Comparison of ENCODE assay signal across 1 cellular context in the genomic region with DNA sequence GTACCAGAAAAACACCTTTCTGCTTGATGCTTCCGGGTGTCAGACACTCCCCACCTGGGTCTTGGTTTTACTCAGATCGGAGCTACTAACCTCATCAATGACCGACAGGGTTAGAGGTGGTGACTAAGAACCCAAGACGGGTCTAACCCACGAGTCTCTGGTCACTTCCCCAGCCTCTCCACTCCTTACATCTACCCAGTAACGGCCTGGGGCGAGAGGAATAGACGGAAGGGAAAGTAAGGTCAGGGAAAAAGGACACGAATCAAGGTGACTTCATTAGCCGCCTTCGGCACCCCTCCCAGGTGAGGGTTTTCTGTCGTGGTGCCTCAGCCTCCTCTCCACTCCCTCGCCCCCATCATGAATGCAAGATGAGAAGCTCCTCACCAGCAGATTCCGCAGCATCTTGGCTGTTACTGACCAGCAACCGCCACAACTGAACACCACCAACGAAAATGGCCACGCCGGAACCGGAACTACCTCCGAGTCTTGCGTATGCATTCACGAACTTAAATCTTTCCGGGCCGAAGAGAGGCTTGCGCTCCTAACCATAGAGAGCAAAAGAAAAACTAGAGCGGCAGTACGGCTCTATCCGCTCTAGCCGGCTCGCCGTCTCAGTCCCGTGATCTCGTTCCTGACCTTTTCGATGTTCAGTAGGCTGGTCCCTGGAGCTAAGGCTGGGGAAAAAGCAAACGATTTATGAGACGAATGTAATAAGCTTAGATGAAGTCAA.
TF ChIP-seq lines count a peak whose summit lies in the region.

A gene with protein sequence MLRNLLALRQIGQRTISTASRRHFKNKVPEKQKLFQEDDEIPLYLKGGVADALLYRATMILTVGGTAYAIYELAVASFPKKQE (minus strand): TSS at position 469 of the 730 bp plus-strand sequence. CDS start 67 bp downstream, at position 402.

TF ChIP-seq in WTC11, 78 proteins besides CTCF, POLR2A, EP300 and RAD21 (continued from another document and continues in another):
- TF ChIP-seq MAX (CRISPR knock-in tag; IDR thresholded peaks at IDR 0.05) (peak; percentile 79), RORB (CRISPR knock-in tag; IDR thresholded peaks at IDR 0.05) (no peak), NR1H2 (CRISPR knock-in tag; IDR thresholded peaks at IDR 0.05) (no peak), ZNF263 (CRISPR knock-in tag; IDR thresholded peaks at IDR 0.05; ENCODE audit: low read depth) (no peak), CREM (CRISPR knock-in tag; IDR thresholded peaks at IDR 0.05) (peak; percentile 43; the same call in 1 of the 2 replicates), ESRRA (CRISPR knock-in tag; IDR thresholded peaks at IDR 0.05; ENCODE audit: borderline replicate concordance) (peak; percentile 49; the same call in 1 of the 2 replicates), GABPB1 (CRISPR knock-in tag; IDR thresholded peaks at IDR 0.05) (peak; percentile 87), ZNF671 (CRISPR knock-in tag; IDR thresholded peaks at IDR 0.05) (no peak), RELA (CRISPR knock-in tag; IDR thresholded peaks at IDR 0.05; ENCODE audit: borderline replicate concordance) (no peak), SOX15 (CRISPR knock-in tag; IDR thresholded peaks at IDR 0.05) (no peak), NR3C1 (CRISPR knock-in tag; conservative IDR thresholded peaks at IDR 0.05; ENCODE audit: low read depth) (no peak), OVOL2 (CRISPR knock-in tag; IDR thresholded peaks at IDR 0.05; ENCODE audit: borderline replicate concordance) (no peak), CREB1 (CRISPR knock-in tag; IDR thresholded peaks at IDR 0.05) (peak; percentile 28; the same call in 1 of the 2 replicates), ZNF219 (CRISPR knock-in tag; IDR thresholded peaks at IDR 0.05; ENCODE audit: borderline replicate concordance) (no peak), ZBTB43 (CRISPR knock-in tag; IDR thresholded peaks at IDR 0.05) (no peak), ZNF232 (CRISPR knock-in tag; IDR thresholded peaks at IDR 0.05) (peak; percentile 73), SP1 (CRISPR knock-in tag; conservative IDR thresholded peaks at IDR 0.05) (peak; percentile 76), USF2 (CRISPR knock-in tag; IDR thresholded peaks at IDR 0.05) (peak; percentile 75), MYBL2 (CRISPR knock-in tag; IDR thresholded peaks at IDR 0.05) (peak; percentile 75; the same call in 1 of the 2 replicates), HMGA2 (CRISPR knock-in tag; IDR thresholded peaks at IDR 0.05) (no peak), ZNF396 (CRISPR knock-in tag; IDR thresholded peaks at IDR 0.05; ENCODE audit: borderline replicate concordance) (no peak), SMAD4 (CRISPR knock-in tag; IDR thresholded peaks at IDR 0.05) (no peak), FOXK1 (CRISPR knock-in tag; IDR thresholded peaks at IDR 0.05) (peak; percentile 80), NFE2L1 (CRISPR knock-in tag; IDR thresholded peaks at IDR 0.05) (0 out of 2 replicates have a peak, but pooled peaks have one; percentile 49), ELF4 (CRISPR knock-in tag; IDR thresholded peaks at IDR 0.05; ENCODE audit: low read depth) (no peak), FOXP1 (CRISPR knock-in tag; IDR thresholded peaks at IDR 0.05; ENCODE audit: borderline replicate concordance) (no peak; the same call in none of the 2 replicates), ZNF138 (CRISPR knock-in tag; conservative IDR thresholded peaks at IDR 0.05) (no peak), ZNF423 (CRISPR knock-in tag; IDR thresholded peaks at IDR 0.05) (no peak), FOXJ3 (CRISPR knock-in tag; IDR thresholded peaks at IDR 0.05; ENCODE audit: borderline replicate concordance) (no peak), ETV6 (CRISPR knock-in tag; IDR thresholded peaks at IDR 0.05) (peak; percentile 77)
- TF ChIP-seq, protein P1, sequence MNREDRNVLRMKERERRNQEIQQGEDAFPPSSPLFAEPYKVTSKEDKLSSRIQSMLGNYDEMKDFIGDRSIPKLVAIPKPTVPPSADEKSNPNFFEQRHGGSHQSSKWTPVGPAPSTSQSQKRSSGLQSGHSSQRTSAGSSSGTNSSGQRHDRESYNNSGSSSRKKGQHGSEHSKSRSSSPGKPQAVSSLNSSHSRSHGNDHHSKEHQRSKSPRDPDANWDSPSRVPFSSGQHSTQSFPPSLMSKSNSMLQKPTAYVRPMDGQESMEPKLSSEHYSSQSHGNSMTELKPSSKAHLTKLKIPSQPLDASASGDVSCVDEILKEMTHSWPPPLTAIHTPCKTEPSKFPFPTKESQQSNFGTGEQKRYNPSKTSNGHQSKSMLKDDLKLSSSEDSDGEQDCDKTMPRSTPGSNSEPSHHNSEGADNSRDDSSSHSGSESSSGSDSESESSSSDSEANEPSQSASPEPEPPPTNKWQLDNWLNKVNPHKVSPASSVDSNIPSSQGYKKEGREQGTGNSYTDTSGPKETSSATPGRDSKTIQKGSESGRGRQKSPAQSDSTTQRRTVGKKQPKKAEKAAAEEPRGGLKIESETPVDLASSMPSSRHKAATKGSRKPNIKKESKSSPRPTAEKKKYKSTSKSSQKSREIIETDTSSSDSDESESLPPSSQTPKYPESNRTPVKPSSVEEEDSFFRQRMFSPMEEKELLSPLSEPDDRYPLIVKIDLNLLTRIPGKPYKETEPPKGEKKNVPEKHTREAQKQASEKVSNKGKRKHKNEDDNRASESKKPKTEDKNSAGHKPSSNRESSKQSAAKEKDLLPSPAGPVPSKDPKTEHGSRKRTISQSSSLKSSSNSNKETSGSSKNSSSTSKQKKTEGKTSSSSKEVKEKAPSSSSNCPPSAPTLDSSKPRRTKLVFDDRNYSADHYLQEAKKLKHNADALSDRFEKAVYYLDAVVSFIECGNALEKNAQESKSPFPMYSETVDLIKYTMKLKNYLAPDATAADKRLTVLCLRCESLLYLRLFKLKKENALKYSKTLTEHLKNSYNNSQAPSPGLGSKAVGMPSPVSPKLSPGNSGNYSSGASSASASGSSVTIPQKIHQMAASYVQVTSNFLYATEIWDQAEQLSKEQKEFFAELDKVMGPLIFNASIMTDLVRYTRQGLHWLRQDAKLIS (CRISPR knock-in tag; IDR thresholded peaks at IDR 0.05; ENCODE audit: borderline replicate concordance), result no peak
- TF ChIP-seq, protein P2, sequence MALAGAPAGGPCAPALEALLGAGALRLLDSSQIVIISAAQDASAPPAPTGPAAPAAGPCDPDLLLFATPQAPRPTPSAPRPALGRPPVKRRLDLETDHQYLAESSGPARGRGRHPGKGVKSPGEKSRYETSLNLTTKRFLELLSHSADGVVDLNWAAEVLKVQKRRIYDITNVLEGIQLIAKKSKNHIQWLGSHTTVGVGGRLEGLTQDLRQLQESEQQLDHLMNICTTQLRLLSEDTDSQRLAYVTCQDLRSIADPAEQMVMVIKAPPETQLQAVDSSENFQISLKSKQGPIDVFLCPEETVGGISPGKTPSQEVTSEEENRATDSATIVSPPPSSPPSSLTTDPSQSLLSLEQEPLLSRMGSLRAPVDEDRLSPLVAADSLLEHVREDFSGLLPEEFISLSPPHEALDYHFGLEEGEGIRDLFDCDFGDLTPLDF (CRISPR knock-in tag; IDR thresholded peaks at IDR 0.05), result no peak
- TF ChIP-seq, protein P3, sequence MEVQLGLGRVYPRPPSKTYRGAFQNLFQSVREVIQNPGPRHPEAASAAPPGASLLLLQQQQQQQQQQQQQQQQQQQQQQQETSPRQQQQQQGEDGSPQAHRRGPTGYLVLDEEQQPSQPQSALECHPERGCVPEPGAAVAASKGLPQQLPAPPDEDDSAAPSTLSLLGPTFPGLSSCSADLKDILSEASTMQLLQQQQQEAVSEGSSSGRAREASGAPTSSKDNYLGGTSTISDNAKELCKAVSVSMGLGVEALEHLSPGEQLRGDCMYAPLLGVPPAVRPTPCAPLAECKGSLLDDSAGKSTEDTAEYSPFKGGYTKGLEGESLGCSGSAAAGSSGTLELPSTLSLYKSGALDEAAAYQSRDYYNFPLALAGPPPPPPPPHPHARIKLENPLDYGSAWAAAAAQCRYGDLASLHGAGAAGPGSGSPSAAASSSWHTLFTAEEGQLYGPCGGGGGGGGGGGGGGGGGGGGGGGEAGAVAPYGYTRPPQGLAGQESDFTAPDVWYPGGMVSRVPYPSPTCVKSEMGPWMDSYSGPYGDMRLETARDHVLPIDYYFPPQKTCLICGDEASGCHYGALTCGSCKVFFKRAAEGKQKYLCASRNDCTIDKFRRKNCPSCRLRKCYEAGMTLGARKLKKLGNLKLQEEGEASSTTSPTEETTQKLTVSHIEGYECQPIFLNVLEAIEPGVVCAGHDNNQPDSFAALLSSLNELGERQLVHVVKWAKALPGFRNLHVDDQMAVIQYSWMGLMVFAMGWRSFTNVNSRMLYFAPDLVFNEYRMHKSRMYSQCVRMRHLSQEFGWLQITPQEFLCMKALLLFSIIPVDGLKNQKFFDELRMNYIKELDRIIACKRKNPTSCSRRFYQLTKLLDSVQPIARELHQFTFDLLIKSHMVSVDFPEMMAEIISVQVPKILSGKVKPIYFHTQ (CRISPR knock-in tag; IDR thresholded peaks at IDR 0.05), result no peak
- TF ChIP-seq, protein P4, sequence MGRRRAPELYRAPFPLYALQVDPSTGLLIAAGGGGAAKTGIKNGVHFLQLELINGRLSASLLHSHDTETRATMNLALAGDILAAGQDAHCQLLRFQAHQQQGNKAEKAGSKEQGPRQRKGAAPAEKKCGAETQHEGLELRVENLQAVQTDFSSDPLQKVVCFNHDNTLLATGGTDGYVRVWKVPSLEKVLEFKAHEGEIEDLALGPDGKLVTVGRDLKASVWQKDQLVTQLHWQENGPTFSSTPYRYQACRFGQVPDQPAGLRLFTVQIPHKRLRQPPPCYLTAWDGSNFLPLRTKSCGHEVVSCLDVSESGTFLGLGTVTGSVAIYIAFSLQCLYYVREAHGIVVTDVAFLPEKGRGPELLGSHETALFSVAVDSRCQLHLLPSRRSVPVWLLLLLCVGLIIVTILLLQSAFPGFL (CRISPR knock-in tag; IDR thresholded peaks at IDR 0.05; ENCODE audit: borderline replicate concordance), result no peak
- TF ChIP-seq, protein P5, sequence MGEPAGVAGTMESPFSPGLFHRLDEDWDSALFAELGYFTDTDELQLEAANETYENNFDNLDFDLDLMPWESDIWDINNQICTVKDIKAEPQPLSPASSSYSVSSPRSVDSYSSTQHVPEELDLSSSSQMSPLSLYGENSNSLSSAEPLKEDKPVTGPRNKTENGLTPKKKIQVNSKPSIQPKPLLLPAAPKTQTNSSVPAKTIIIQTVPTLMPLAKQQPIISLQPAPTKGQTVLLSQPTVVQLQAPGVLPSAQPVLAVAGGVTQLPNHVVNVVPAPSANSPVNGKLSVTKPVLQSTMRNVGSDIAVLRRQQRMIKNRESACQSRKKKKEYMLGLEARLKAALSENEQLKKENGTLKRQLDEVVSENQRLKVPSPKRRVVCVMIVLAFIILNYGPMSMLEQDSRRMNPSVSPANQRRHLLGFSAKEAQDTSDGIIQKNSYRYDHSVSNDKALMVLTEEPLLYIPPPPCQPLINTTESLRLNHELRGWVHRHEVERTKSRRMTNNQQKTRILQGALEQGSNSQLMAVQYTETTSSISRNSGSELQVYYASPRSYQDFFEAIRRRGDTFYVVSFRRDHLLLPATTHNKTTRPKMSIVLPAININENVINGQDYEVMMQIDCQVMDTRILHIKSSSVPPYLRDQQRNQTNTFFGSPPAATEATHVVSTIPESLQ (CRISPR knock-in tag; IDR thresholded peaks at IDR 0.05), result no peak
- TF ChIP-seq, protein P6, sequence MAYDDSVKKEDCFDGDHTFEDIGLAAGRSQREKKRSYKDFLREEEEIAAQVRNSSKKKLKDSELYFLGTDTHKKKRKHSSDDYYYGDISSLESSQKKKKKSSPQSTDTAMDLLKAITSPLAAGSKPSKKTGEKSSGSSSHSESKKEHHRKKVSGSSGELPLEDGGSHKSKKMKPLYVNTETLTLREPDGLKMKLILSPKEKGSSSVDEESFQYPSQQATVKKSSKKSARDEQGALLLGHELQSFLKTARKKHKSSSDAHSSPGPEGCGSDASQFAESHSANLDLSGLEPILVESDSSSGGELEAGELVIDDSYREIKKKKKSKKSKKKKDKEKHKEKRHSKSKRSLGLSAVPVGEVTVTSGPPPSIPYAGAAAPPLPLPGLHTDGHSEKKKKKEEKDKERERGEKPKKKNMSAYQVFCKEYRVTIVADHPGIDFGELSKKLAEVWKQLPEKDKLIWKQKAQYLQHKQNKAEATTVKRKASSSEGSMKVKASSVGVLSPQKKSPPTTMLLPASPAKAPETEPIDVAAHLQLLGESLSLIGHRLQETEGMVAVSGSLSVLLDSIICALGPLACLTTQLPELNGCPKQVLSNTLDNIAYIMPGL (CRISPR knock-in tag; IDR thresholded peaks at IDR 0.05), result no peak
